ENCODE assay signal across 22 cellular contexts in the genomic region with DNA sequence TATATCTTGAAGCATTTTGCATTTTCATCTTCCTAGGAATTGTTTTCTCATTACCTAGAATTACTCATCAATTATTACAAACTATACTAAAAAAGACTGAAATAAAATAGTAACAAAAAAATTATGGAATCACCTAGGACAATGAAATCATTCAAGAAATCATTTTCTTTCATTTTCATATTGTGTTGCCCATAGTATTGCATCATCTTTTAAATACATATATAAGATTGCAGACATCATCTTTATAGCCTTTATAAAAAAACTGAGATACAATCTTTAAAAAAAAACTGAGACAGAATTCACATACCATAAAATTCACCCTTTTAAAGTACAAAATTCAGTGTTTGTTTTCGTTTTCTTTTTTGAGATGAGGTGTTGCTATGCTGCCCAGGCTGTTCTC. TPM values are rescaled to one million over a fixed set of nuclear protein-coding genes. Genes with fewer than 3 reads are reported as not detected.
DNase-seq lines count a peak whose midpoint lies in the region; ATAC-seq, FAIRE-seq and TF ChIP-seq lines count a peak whose summit lies in the region.
"Had no signal": no experiment of that assay in that cellular context is flagged by ENCODE, and none has a peak within 500 bp of the region (broad histone marks: within the 10 kb centered on the region; RNA-seq: fewer than 3 reads in every experiment).

No MANE protein-coding gene starts in this region.

- peaks cover 86% of the 10 kb centered on the region for H3K36me3 Mint-ChIP-seq in activated T-cell treated with anti-CD3 and anti-CD28 coated beads, Interleukin-2, amount 50 U/mL, for 24 hours (ENCODE audit: low read depth)
- peaks cover 47% of the 10 kb centered on the region for H3K36me3 Mint-ChIP-seq in activated T-cell treated with anti-CD3 and anti-CD28 coated beads, Interleukin-2, amount 50 U/mL, for 4 hours (ENCODE audit: insufficient read depth)
- peaks cover 26% of the 10 kb centered on the region for H3K36me3 Mint-ChIP-seq in activated naive CD8-positive, alpha-beta T cell treated with anti-CD3 and anti-CD28 coated beads for 36 hours

- H3K27ac ChIP-seq in kidney (ENCODE audit: low read depth in 2 of 2, low read length in 2 of 2) (no peak overlapping the region), spleen (no peak overlapping the region), heart left ventricle (no peak overlapping the region)
- H3K27ac ChIP-seq: HL-60 had no signal

- TF ChIP-seq CTCF in kidney (IDR thresholded peaks at IDR 0.05; ENCODE audit: borderline replicate concordance, extremely low read depth, insufficient read depth): no peak
- TF ChIP-seq CTCF in spleen (IDR thresholded peaks at IDR 0.05 in 8 of 11, conservative IDR thresholded peaks at IDR 0.05 in 3 of 11): no peak
- TF ChIP-seq CTCF in heart left ventricle (IDR thresholded peaks at IDR 0.05): no peak

- TF ChIP-seq POLR2A in spleen (IDR thresholded peaks at IDR 0.05): no peak
- no peak for TF ChIP-seq POLR2A in heart left ventricle (IDR thresholded peaks at IDR 0.05)

- peak overlapping the region; percentile 83 for H3K27ac Mint-ChIP-seq in activated T-cell treated with anti-CD3 and anti-CD28 coated beads, Interleukin-2, amount 50 U/mL, for 24 hours
- peak overlapping the region; percentile 54 for H3K27ac Mint-ChIP-seq in activated naive CD8-positive, alpha-beta T cell treated with anti-CD3 and anti-CD28 coated beads for 36 hours
- H3K27ac Mint-ChIP-seq: B cell had no signal

- intact Hi-C loops in kidney (cut with DNase I): no loop called here
- intact Hi-C loops in spleen (cut with DNase I; ENCODE audit: low total_unique reads): loop anchor here (10.0 kb wide), 2 partner anchors 385 to 815 kb away; no protein-coding TSS in a partner anchor
- intact Hi-C loops in heart left ventricle (cut with DNase I): loop anchor here in 8 of 10 donors (5.0 to 10.0 kb wide), 9 partner anchors 105 to 392 kb away; a partner anchor contains a TSS

- H3K9me3 ChIP-seq in kidney (ENCODE audit: control insufficient read depth in 1 of 2, low read length in 2 of 2): no peaks in the 10 kb centered on the region
- H3K9me3 ChIP-seq in spleen: no peaks in the 10 kb centered on the region
- no peaks in the 10 kb centered on the region for H3K9me3 ChIP-seq in heart left ventricle
- H3K9me3 ChIP-seq: SK-N-SH had no signal

- no peaks in the 10 kb centered on the region for H3K4me1 ChIP-seq in kidney (ENCODE audit: control insufficient read depth in 1 of 2, insufficient read depth in 1 of 2, low read depth in 1 of 2, low read length in 2 of 2)
- no peaks in the 10 kb centered on the region for H3K4me1 ChIP-seq in spleen
- peaks cover 0 to 4% (median 0%) of the 10 kb centered on the region in 12 donors for H3K4me1 ChIP-seq in heart left ventricle

- ATAC-seq in activated T-cell treated with anti-CD3 and anti-CD28 coated beads, Interleukin-2, amount 50 U/mL, for 4 hours: no peak
- ATAC-seq in heart left ventricle: no peak
- ATAC-seq: Panc1 had no signal

- peaks cover 36 to 38% of the 10 kb centered on the region in 2 donors for H3K36me3 ChIP-seq in kidney (ENCODE audit: control insufficient read depth in 1 of 2, insufficient read depth in 2 of 2, low read length in 2 of 2)
- H3K36me3 ChIP-seq in spleen: peaks cover 2 to 100% (median 65%) of the 10 kb centered on the region in 6 donors
- peaks cover 0 to 98% (median 74%) of the 10 kb centered on the region in 9 donors for H3K36me3 ChIP-seq in heart left ventricle

- DNase-seq in activated T-cell treated with anti-CD3 and anti-CD28 coated beads, Interleukin-2, amount 50 U/mL, for 24 hours: no peak
- no peak for DNase-seq in activated T-cell treated with anti-CD3 and anti-CD28 coated beads, Interleukin-2, amount 50 U/mL, for 4 hours
- no peak for DNase-seq in activated naive CD8-positive, alpha-beta T cell treated with anti-CD3 and anti-CD28 coated beads for 36 hours
- no peak for DNase-seq in kidney
- no peak for DNase-seq in spleen
- DNase-seq in heart left ventricle: no peak
- DNase-seq: DMS53, EL, NCI-H1105, NCI-H146, NCI-H2029, NCI-H226, NCI-H524, NCI-H82, SIG-M5, SK-N-SH had no signal

- no peak overlapping the region for H3K4me3 ChIP-seq in kidney (ENCODE audit: low read length in 2 of 2)
- H3K4me3 ChIP-seq in spleen: no peak overlapping the region
- H3K4me3 ChIP-seq in heart left ventricle: no peak overlapping the region

- H3K4me3 Mint-ChIP-seq in activated T-cell treated with anti-CD3 and anti-CD28 coated beads, Interleukin-2, amount 50 U/mL, for 24 hours: no peak overlapping the region
- no peak overlapping the region for H3K4me3 Mint-ChIP-seq in activated T-cell treated with anti-CD3 and anti-CD28 coated beads, Interleukin-2, amount 50 U/mL, for 4 hours
- H3K4me3 Mint-ChIP-seq in activated naive CD8-positive, alpha-beta T cell treated with anti-CD3 and anti-CD28 coated beads for 36 hours: no peak overlapping the region
- H3K4me3 Mint-ChIP-seq: B cell had no signal

- no peaks in the 10 kb centered on the region for H3K9me3 Mint-ChIP-seq in activated T-cell treated with anti-CD3 and anti-CD28 coated beads, Interleukin-2, amount 50 U/mL, for 24 hours
- no peaks in the 10 kb centered on the region for H3K9me3 Mint-ChIP-seq in activated T-cell treated with anti-CD3 and anti-CD28 coated beads, Interleukin-2, amount 50 U/mL, for 4 hours
- H3K9me3 Mint-ChIP-seq in activated naive CD8-positive, alpha-beta T cell treated with anti-CD3 and anti-CD28 coated beads for 36 hours: no peaks in the 10 kb centered on the region

- no peaks in the 10 kb centered on the region for H3K27me3 Mint-ChIP-seq in activated T-cell treated with anti-CD3 and anti-CD28 coated beads, Interleukin-2, amount 50 U/mL, for 24 hours
- no peaks in the 10 kb centered on the region for H3K27me3 Mint-ChIP-seq in activated T-cell treated with anti-CD3 and anti-CD28 coated beads, Interleukin-2, amount 50 U/mL, for 4 hours (ENCODE audit: low read depth)
- H3K27me3 Mint-ChIP-seq in activated naive CD8-positive, alpha-beta T cell treated with anti-CD3 and anti-CD28 coated beads for 36 hours: no peaks in the 10 kb centered on the region
- H3K27me3 Mint-ChIP-seq: B cell had no signal

- peaks cover 8% of the 10 kb centered on the region for H3K4me1 Mint-ChIP-seq in activated T-cell treated with anti-CD3 and anti-CD28 coated beads, Interleukin-2, amount 50 U/mL, for 24 hours (ENCODE audit: low read depth)
- peaks cover 2% of the 10 kb centered on the region for H3K4me1 Mint-ChIP-seq in activated T-cell treated with anti-CD3 and anti-CD28 coated beads, Interleukin-2, amount 50 U/mL, for 4 hours (ENCODE audit: low read depth)
- peaks cover 2% of the 10 kb centered on the region for H3K4me1 Mint-ChIP-seq in activated naive CD8-positive, alpha-beta T cell treated with anti-CD3 and anti-CD28 coated beads for 36 hours

- no peak overlapping the region for H3K9ac ChIP-seq in kidney (ENCODE audit: low read length in 2 of 2)
- H3K9ac ChIP-seq: SK-N-SH had no signal

- FAIRE-seq in G401.6 (lab: Jason Lieb, UNC): peak; percentile 30
- FAIRE-seq in kidney (lab: Jason Lieb, UNC): peak; percentile 6
- FAIRE-seq: D721Med, H54 had no signal

- WGBS in spleen, 5 donors: 96 to 100% (median 98%) methylated on average over 1 of the region's 1 CpG
- 93 to 96% (median 96%) methylated on average over 1 of the region's 1 CpG for WGBS in heart left ventricle, 4 donors

- H3K27me3 ChIP-seq in spleen (replicated peaks in 1 of 7) (no peaks in the 10 kb centered on the region), heart left ventricle (no peaks in the 10 kb centered on the region)

RNA-seq across cellular contexts. Expression of a gene that starts 29.6 kb away (rescaled TPM):
- total RNA-seq in activated T-cell treated with anti-CD3 and anti-CD28 coated beads, Interleukin-2, amount 50 U/mL, for 4 hours: 10 to 100 TPM; 18.6 to 24.4 (median 22.2) TPM
- total RNA-seq in activated naive CD8-positive, alpha-beta T cell treated with anti-CD3 and anti-CD28 coated beads for 36 hours: 10 to 100 TPM; 21.3 to 25.6 TPM
- 31.8 TPM for total RNA-seq in kidney
- 11.3 TPM for polyA plus RNA-seq in kidney (ENCODE audit: insufficient read depth, low read depth, low replicate concordance)
- 10 to 100 TPM; 29.6 to 44.6 (median 34.4) TPM for total RNA-seq in spleen
- polyA plus RNA-seq in spleen: 1 to 10 TPM; 3.0 to 3.9 (median 3.4) TPM
- 10 to 100 TPM; 13.5 to 25.6 (median 21.9) TPM for total RNA-seq in heart left ventricle
- 1 to 10 TPM; 1.4 to 6.8 TPM for polyA plus RNA-seq in heart left ventricle

RNA-seq across cellular contexts. Expression of a gene that starts 29.7 kb away (rescaled TPM):
- total RNA-seq in activated T-cell treated with anti-CD3 and anti-CD28 coated beads, Interleukin-2, amount 50 U/mL, for 4 hours: 100 to 1,000 TPM; 110 to 137 (median 125) TPM
- 10 to 100 TPM; 86.4 to 91.5 TPM for total RNA-seq in activated naive CD8-positive, alpha-beta T cell treated with anti-CD3 and anti-CD28 coated beads for 36 hours
- total RNA-seq in kidney (20.9 TPM), spleen (10 to 100 TPM in 5 of 7 donors, 1 to 10 TPM in 2; 9.7 to 25.2 (median 17.9) TPM), heart left ventricle (10 to 100 TPM in 7 of 9 donors, 1 to 10 TPM in 2; 4.6 to 15.4 (median 12.3) TPM)
- polyA plus RNA-seq in kidney (ENCODE audit: insufficient read depth, low read depth, low replicate concordance) (3.6 TPM), spleen (1 to 10 TPM; 2.6 to 4.9 (median 4.0) TPM), heart left ventricle (10 to 100 TPM in 1 of 2 donors, 1 to 10 TPM in 1; 1.5 to 10.2 TPM)
